Comparison of ENCODE assay signal across 8 cellular contexts in the genomic region with DNA sequence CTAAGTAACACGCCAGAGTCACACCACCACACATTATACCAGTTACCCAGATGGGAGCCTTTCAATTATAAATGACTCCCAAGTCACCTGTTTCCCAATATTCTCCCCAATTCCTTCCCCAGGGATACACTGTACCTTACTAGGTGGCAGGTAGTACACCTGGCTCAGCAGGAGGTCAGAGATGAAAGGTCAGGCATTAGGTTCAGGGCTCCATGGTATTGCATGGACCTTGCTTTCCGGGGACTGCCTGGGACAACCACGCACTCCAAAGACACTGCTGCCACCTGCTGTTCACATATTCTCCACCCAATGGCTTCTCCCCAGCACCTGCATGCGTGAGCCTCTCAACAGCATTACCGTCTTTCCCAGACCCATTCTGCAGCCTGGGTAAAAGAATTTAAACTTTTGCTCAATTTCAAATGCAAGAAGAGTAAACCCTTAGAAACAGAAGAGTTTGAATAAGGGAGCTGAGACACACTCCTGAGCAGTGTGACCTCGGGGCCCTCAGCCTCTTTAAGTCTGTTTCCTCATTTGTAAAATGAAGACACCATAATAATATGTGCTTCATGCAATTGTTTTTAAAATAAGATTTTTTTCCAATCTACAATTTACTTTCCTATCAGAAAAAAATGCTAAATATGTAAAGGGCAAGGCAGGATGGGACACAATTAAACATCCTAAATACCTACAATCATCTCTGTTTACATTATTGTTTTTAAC. TPM values are rescaled to one million over a fixed set of nuclear protein-coding genes. Genes with fewer than 3 reads are reported as not detected.
DNase-seq lines count a peak whose midpoint lies in the region; ATAC-seq and TF ChIP-seq lines count a peak whose summit lies in the region.

No MANE protein-coding gene starts in this region.

- TF ChIP-seq CTCF in GM10266 (IDR thresholded peaks at IDR 0.05; ENCODE audit: control insufficient read depth, insufficient read depth, low read depth, missing control alignments), result peak; percentile 85
- TF ChIP-seq CTCF in LNCaP clone FGC (IDR thresholded peaks at IDR 0.05; ENCODE audit: control insufficient read depth, extremely low read depth, insufficient read depth), result peak; percentile 97
- TF ChIP-seq CTCF in RWPE2 (IDR thresholded peaks at IDR 0.05; ENCODE audit: poor library complexity, severe bottlenecking), result peak; percentile 100
- peak; percentile 82 for TF ChIP-seq CTCF in foreskin fibroblast (IDR thresholded peaks at IDR 0.05; ENCODE audit: low read depth, low read length)
- peak; percentile 85 for TF ChIP-seq CTCF in thoracic aorta (IDR thresholded peaks at IDR 0.05)

- H3K9me3 ChIP-seq in RWPE2 (ENCODE audit: severe bottlenecking), result no peaks in the 10 kb centered on the region
- H3K9me3 ChIP-seq in thoracic aorta, result no peaks in the 10 kb centered on the region

- H3K36me3 ChIP-seq in RWPE2 (ENCODE audit: low read depth), result no peaks in the 10 kb centered on the region
- H3K36me3 ChIP-seq in thoracic aorta, result no peaks in the 10 kb centered on the region

- H3K4me1 ChIP-seq in RWPE2 (ENCODE audit: insufficient read depth, poor library complexity, severe bottlenecking) (peaks cover 12% of the 10 kb centered on the region), thoracic aorta (ENCODE audit: control insufficient read depth in 1 of 2, low read depth in 2 of 2) (peaks cover 2 to 26% of the 10 kb centered on the region in 2 donors)

- DNase-seq in GM10266 (ENCODE audit: extremely low spot score) (peak; percentile 86), LNCaP clone FGC (ENCODE audit: low read depth) (peak; percentile 41), RWPE2 (ENCODE audit: low spot score) (no peak), foreskin fibroblast (peak; percentile 61 to 88), occipital lobe (lab: John Stamatoyannopoulos, UW) (peak; percentile 70), thoracic aorta (ENCODE audit: low spot score) (peak; percentile 44)
- peak; percentile 40 to 42 for DNase-seq in activated T-helper 1 cell treated with anti-CD3 and anti-CD28 coated beads, Interleukin-2, amount 50 U/mL, for 16 hours (ENCODE audit: low read depth in 1 of 2, low spot score in 1 of 2)

- H3K27ac ChIP-seq in RWPE2 (ENCODE audit: poor library complexity, severe bottlenecking) (no peak overlapping the region), thoracic aorta (no peak overlapping the region)

- peak; percentile 86 for ATAC-seq in RWPE2 (ENCODE audit: low read depth)
- no peak for ATAC-seq in thoracic aorta (ENCODE audit: insufficient number of reproducible peaks, low FRiP score, low read depth)
- ATAC-seq in HG03521 (IDR thresholded peaks at IDR 0.05; ENCODE audit: unreplicated experiment), result no peak

- H3K27me3 ChIP-seq in RWPE2 (ENCODE audit: insufficient read depth, poor library complexity, severe bottlenecking) (no peaks in the 10 kb centered on the region), thoracic aorta (replicated peaks; ENCODE audit: insufficient read depth) (no peaks in the 10 kb centered on the region)

- H3K4me3 ChIP-seq in LNCaP clone FGC (ENCODE audit: low read depth, low read length) (no peak overlapping the region), RWPE2 (ENCODE audit: severe bottlenecking) (no peak overlapping the region), foreskin fibroblast (ENCODE audit: low read depth in 1 of 2, low read length in 2 of 2) (no peak overlapping the region), thoracic aorta (no peak overlapping the region)

RNA-seq across cellular contexts. Expression of a gene that starts 28.0 kb away (rescaled TPM):
- total RNA-seq in occipital lobe, result 20.0 TPM
- total RNA-seq in thoracic aorta, result 10 to 100 TPM; 11.6 to 22.4 TPM

RNA-seq across cellular contexts. Expression of a gene that starts 51.1 kb away (rescaled TPM):
- total RNA-seq in occipital lobe (101 TPM), thoracic aorta (1,000 to 10,000 TPM in 1 of 2 donors, 100 to 1,000 TPM in 1; 927 to 1,440 TPM)
